In genomic region chr4:82373816-82374740, GRCh38 we compare ENCODE assay signal across 8 cellular contexts. TPM values are rescaled to one million over a fixed set of nuclear protein-coding genes. Genes with fewer than 3 reads are reported as not detected.
DNase-seq lines count a peak whose midpoint lies in the region; ATAC-seq and TF ChIP-seq lines count a peak whose summit lies in the region.

Gene HNRNPD (minus strand): TSS chr4:82373991. CDS start chr4:82373678, 313 bp downstream.

- H3K36me3 Mint-ChIP-seq in GM23338 (ENCODE audit: low read depth), result peaks cover 60% of the 10 kb centered on the region
- H3K36me3 Mint-ChIP-seq in naive B cell, result peaks cover 24 to 26% of the 10 kb centered on the region in 2 donors
- H3K36me3 Mint-ChIP-seq in stimulated activated memory B cell treated with anti-CD40 and anti-IgM and Interleukin-4, amounts not matched to agents 10 μg/mL and 1 μg/mL and 100 μg/mL, for 72 hours, result peaks cover 49% of the 10 kb centered on the region

- H4K20me1 ChIP-seq in DOHH2 (ENCODE audit: control insufficient read depth, insufficient read depth, low read depth, low read length), result peaks cover 30% of the 10 kb centered on the region
- H4K20me1 ChIP-seq in GM23338 (replicated peaks; ENCODE audit: insufficient read depth), result peaks cover 34% of the 10 kb centered on the region

- peak within 1 kb of the TSS; percentile 10; the same call in 1 of the 2 replicates for H2AFZ ChIP-seq in GM23338

- peak within 1 kb of the TSS; percentile 88 for H3K27ac ChIP-seq in DOHH2 (ENCODE audit: low read depth, low read length)
- H3K27ac ChIP-seq in GM23338 (ENCODE audit: low read depth), result peak within 1 kb of the TSS; percentile 97

- H3K4me1 Mint-ChIP-seq in GM23338 (peaks cover 27% of the 10 kb centered on the region), naive B cell (peaks cover 41 to 62% (median 62%) of the 10 kb centered on the region in 3 donors)
- peaks cover 42% of the 10 kb centered on the region for H3K4me1 Mint-ChIP-seq in stimulated activated memory B cell treated with anti-CD40 and anti-IgM and Interleukin-4, amounts not matched to agents 10 μg/mL and 1 μg/mL and 100 μg/mL, for 72 hours

- H3K79me2 ChIP-seq in DOHH2 (ENCODE audit: control insufficient read depth, low read length) (peaks cover 72% of the 10 kb centered on the region), GM23338 (replicated peaks; ENCODE audit: insufficient read depth) (peaks cover 71% of the 10 kb centered on the region)

- H3K27me3 ChIP-seq in DOHH2 (ENCODE audit: control insufficient read depth, low read length) (no peaks in the 10 kb centered on the region; the same call in 1 of the 2 replicates), GM23338 (ENCODE audit: insufficient read depth) (no peaks in the 10 kb centered on the region)

- peak within 1 kb of the TSS; percentile 100 for H3K27ac Mint-ChIP-seq in GM23338
- H3K27ac Mint-ChIP-seq in naive B cell, result peak within 1 kb of the TSS; percentile 98 to 100 (median 99)
- H3K27ac Mint-ChIP-seq in stimulated activated memory B cell treated with anti-CD40 and anti-IgM and Interleukin-4, amounts not matched to agents 10 μg/mL and 1 μg/mL and 100 μg/mL, for 72 hours, result peak within 1 kb of the TSS; percentile 97

- H3K4me2 ChIP-seq in DOHH2 (ENCODE audit: low read length) (peak within 1 kb of the TSS; percentile 76), GM23338 (peak within 1 kb of the TSS; percentile 97)

- H3K9me3 Mint-ChIP-seq in GM23338 (peaks cover 13% of the 10 kb centered on the region; the same call in 2 of the 3 replicates), naive B cell (no peaks in the 10 kb centered on the region)
- no peaks in the 10 kb centered on the region for H3K9me3 Mint-ChIP-seq in stimulated activated memory B cell treated with anti-CD40 and anti-IgM and Interleukin-4, amounts not matched to agents 10 μg/mL and 1 μg/mL and 100 μg/mL, for 72 hours

- H3F3A ChIP-seq in DOHH2 (ENCODE audit: control insufficient read depth, insufficient read depth) (no peaks in the 10 kb centered on the region), GM23338 (replicated peaks; ENCODE audit: low read depth) (no peaks in the 10 kb centered on the region; the same call in 1 of the 2 replicates)

- ATAC-seq in GM23338 (peak; percentile 90), naive B cell (ENCODE audit: low read depth in 2 of 2) (peak; percentile 85 to 88)
- ATAC-seq in stimulated activated memory B cell treated with anti-CD40 and anti-IgM and Interleukin-4, amounts not matched to agents 10 μg/mL and 1 μg/mL and 100 μg/mL, for 72 hours, result peak; percentile 98

- H3K9me3 ChIP-seq in DOHH2 (ENCODE audit: control insufficient read depth, insufficient read depth, low read length), result no peaks in the 10 kb centered on the region

- H3K9me2 ChIP-seq in DOHH2 (replicated peaks; ENCODE audit: control insufficient read depth, low read length) (no peaks in the 10 kb centered on the region), GM23338 (ENCODE audit: insufficient read depth) (no peaks in the 10 kb centered on the region)

- peak within 1 kb of the TSS; percentile 98 for H3K4me3 Mint-ChIP-seq in GM23338
- peak within 1 kb of the TSS; percentile 90 to 100 (median 98) for H3K4me3 Mint-ChIP-seq in naive B cell
- H3K4me3 Mint-ChIP-seq in stimulated activated memory B cell treated with anti-CD40 and anti-IgM and Interleukin-4, amounts not matched to agents 10 μg/mL and 1 μg/mL and 100 μg/mL, for 72 hours, result peak within 1 kb of the TSS; percentile 88

- TF ChIP-seq CTCF in DOHH2 (IDR thresholded peaks at IDR 0.05; ENCODE audit: low read depth, low read length, poor library complexity, severe bottlenecking), result no peak
- no peak for TF ChIP-seq CTCF in GM23338 (conservative IDR thresholded peaks at IDR 0.05; ENCODE audit: low read depth in 2 of 2)

- peak within 1 kb of the TSS; percentile 95 for H3K4me3 ChIP-seq in DOHH2 (ENCODE audit: low read length)
- peak within 1 kb of the TSS; percentile 89 for H3K4me3 ChIP-seq in GM23338

- peaks cover 51% of the 10 kb centered on the region for H3K36me3 ChIP-seq in DOHH2 (ENCODE audit: control insufficient read depth, low read length)
- peaks cover 20% of the 10 kb centered on the region; the same call in 1 of the 2 replicates for H3K36me3 ChIP-seq in GM23338 (ENCODE audit: insufficient read depth)

- H3K27me3 Mint-ChIP-seq in GM23338 (ENCODE audit: insufficient read depth, low read depth, poor library complexity) (peaks cover 25% of the 10 kb centered on the region), naive B cell (no peaks in the 10 kb centered on the region)
- no peaks in the 10 kb centered on the region for H3K27me3 Mint-ChIP-seq in stimulated activated memory B cell treated with anti-CD40 and anti-IgM and Interleukin-4, amounts not matched to agents 10 μg/mL and 1 μg/mL and 100 μg/mL, for 72 hours

- peak; percentile 99 for DNase-seq in GM23338 (ENCODE audit: low spot score)
- DNase-seq in LHCN-M2 (ENCODE audit: low read depth), result peak; percentile 100
- peak; percentile 96 for DNase-seq in RPMI8226
- peak; percentile 76 to 84 for DNase-seq in activated T-helper 1 cell treated with anti-CD3 and anti-CD28 coated beads, Interleukin-2, amount 50 U/mL, for 16 hours (ENCODE audit: low read depth in 1 of 2, low spot score in 1 of 2)
- peak; percentile 100 for DNase-seq in fibroblast of gingiva (ENCODE audit: low read depth)
- DNase-seq in naive B cell, result peak; percentile 93

- H3K4me1 ChIP-seq in DOHH2 (ENCODE audit: control insufficient read depth, low read length) (peaks cover 33% of the 10 kb centered on the region), GM23338 (ENCODE audit: insufficient read depth) (peaks cover 24% of the 10 kb centered on the region)

TF ChIP-seq in GM23338, 12 proteins besides CTCF, POLR2A, EP300 and RAD21 (continues in another document):
- TF ChIP-seq JUNB (IDR thresholded peaks at IDR 0.05; ENCODE audit: unreplicated experiment) (no peak), ETS1 (IDR thresholded peaks at IDR 0.05) (peak; percentile 54; the same call in 1 of the 2 replicates), REST (IDR thresholded peaks at IDR 0.05; ENCODE audit: unreplicated experiment) (no peak), CREB1 (CRISPR knock-in tag; IDR thresholded peaks at IDR 0.05; ENCODE audit: low read depth) (peak; percentile 81), STAT1 (IDR thresholded peaks at IDR 0.05; ENCODE audit: unreplicated experiment) (no peak), ZNF331 (CRISPR knock-in tag; IDR thresholded peaks at IDR 0.05; ENCODE audit: low read depth) (no peak), EZH2phosphoT487 (IDR thresholded peaks at IDR 0.05; ENCODE audit: unreplicated experiment) (no peak), NANOG (IDR thresholded peaks at IDR 0.05; ENCODE audit: borderline replicate concordance) (no peak), ZNF114 (CRISPR knock-in tag; IDR thresholded peaks at IDR 0.05) (no peak), POLR2AphosphoS5 (IDR thresholded peaks at IDR 0.05; ENCODE audit: low read depth) (peak; percentile 95), EZH2 (IDR thresholded peaks at IDR 0.05; ENCODE audit: low read depth, unreplicated experiment) (no peak)

RNA-seq across cellular contexts. Expression of gene HNRNPD, which starts in this region (rescaled TPM):
- total RNA-seq in GM23338 (2014; rRNA removed; shearing (Covaris generic)), result 245 and 308 TPM in 2 replicates
- polyA plus RNA-seq in GM23338 (2016; fragmentation: Nextera tagmentation; extraction: Ambion mirVana) (768 and 785 TPM in 2 replicates), naive B cell (ENCODE audit: low read depth in 6 of 6) (100 to 1,000 TPM; 219 to 328 (median 248) TPM)
- total RNA-seq in LHCN-M2 (2014; rRNA removed), result 36.2 and 48.9 TPM in 2 replicates
- polyA plus RNA-seq in LHCN-M2 (2012), result 219 TPM

Comparison
In these comparisons a context has a peak if more than half of its experiments do, and no peak if none do; other contexts are left out.
1. Peak in every context shown above with its lines: DNase-seq, ATAC-seq, H3K4me3 ChIP-seq and H3K27ac ChIP-seq.